18 cellular contexts compared by ENCODE assay signal in the genomic region with DNA sequence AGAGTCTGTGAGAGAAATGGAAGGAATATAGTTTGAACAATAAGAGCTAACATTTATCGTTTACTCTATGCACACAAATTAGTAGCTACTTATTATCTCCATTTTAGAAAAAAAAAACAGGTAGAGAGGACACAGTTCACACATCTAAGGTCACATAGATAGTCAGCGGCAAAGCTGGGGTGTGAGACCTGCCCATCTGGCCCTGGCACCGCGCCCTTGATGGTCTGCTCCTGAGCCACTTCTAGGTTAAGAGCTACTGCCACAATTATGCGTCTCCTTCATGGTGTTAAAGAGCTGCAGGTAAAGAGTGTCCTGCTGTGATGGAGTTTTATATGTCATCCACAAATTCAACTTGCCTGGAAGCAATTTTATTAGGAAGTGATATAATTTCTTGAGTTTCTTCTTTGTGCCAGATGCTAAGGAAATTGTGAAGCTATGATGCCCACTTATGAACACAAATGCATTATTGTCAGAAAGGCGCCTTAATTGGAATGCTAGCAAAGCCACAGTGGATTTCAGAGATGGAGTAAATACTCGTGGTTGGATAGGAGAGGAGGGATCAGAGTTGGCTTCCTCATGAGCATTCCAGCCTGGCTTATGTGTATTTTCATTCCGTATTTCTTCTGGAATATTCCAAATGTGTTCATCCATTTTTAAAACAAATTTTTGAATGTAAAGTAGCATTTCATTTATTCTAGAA. TPM values are rescaled to one million over a fixed set of nuclear protein-coding genes. Genes with fewer than 3 reads are reported as not detected.
"Had no signal": no experiment of that assay in that cellular context is flagged by ENCODE, and none has a peak within 500 bp of the region (broad histone marks: within the 10 kb centered on the region; RNA-seq: fewer than 3 reads in every experiment).

No MANE protein-coding gene starts in this region.

- ATAC-seq: activated CD8-positive, alpha-beta T cell treated with anti-CD3 and anti-CD28 coated beads for 36 hours; activated T-cell treated with anti-CD3 and anti-CD28 coated beads, Interleukin-2, amount 50 U/mL, for 4 hours; gastroesophageal sphincter; heart left ventricle; left lung had no signal

- DNase-seq: activated CD4-positive, alpha-beta T cell treated with anti-CD3 and anti-CD28 coated beads, Interleukin-2, amount 10 ng/mL, durations not matched to agents 24 days and 14 days; activated CD8-positive, alpha-beta memory T cell treated with anti-CD3 and anti-CD28 coated beads, Interleukin-2, amount 50 U/mL, for 4 hours; activated CD8-positive, alpha-beta T cell treated with anti-CD3 and anti-CD28 coated beads for 36 hours; activated naive CD4-positive, alpha-beta T cell treated with anti-CD3 and anti-CD28 coated beads for 36 hours; activated T-cell treated with anti-CD3 and anti-CD28 coated beads, Interleukin-2, amount 50 U/mL, for 4 hours; brain microvascular endothelial cell; central memory CD4-positive, alpha-beta T cell; erythroblast; heart left ventricle; kidney; left lung; mammary epithelial cell; stimulated activated CD4-positive, alpha-beta T cell treated with anti-CD3 and anti-CD28 coated beads, Interleukin-2, amount 100 ng/mL, for 24 hours; stimulated activated naive CD4-positive, alpha-beta T cell treated with Interleukin-2 at 50 U/mL for 16 hours; T1000; thyroid gland had no signal

- H3K4me3 ChIP-seq: gastroesophageal sphincter, heart left ventricle, left lung, thyroid gland had no signal

RNA-seq across cellular contexts. Expression of a gene that starts 21.3 kb away (rescaled TPM):
- total RNA-seq: activated naive CD4-positive, alpha-beta T cell treated with anti-CD3 and anti-CD28 coated beads for 36 hours; mammary epithelial cell had no signal
- polyA plus RNA-seq: neural cell had no signal

RNA-seq across cellular contexts. Expression of a gene that starts 47.0 kb away (rescaled TPM):
- polyA plus RNA-seq: neural cell had no signal
